ENCODE assay signal across 14 cellular contexts in the genomic region with DNA sequence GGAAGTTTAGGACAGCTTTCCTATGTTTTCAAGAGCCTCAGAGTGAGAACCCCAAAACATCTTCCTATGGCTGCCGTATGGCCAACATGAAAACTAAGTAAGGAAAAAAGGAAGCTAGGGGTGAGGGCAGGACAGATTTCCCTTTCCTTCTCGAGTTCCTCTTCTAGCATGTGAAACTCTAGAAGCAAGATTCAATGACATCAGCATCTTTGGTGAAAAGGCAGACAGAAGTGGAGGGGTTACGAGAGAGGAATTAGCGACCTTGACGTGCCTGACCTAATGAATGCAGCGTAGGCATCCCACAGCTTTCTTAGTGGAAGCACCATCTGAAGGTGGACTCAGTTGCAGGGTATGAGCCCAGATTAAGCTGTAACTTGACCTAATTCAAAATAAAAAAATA. TPM values are rescaled to one million over a fixed set of nuclear protein-coding genes. Genes with fewer than 3 reads are reported as not detected.
A peak's percentile ranks its signal among the peaks of the same experiment; 100 is the strongest.
DNase-seq lines count a peak whose midpoint lies in the region; ATAC-seq and TF ChIP-seq lines count a peak whose summit lies in the region.
"Had no signal": no experiment of that assay in that cellular context is flagged by ENCODE, and none has a peak within 500 bp of the region (broad histone marks: within the 10 kb centered on the region; RNA-seq: fewer than 3 reads in every experiment).

No MANE protein-coding gene starts in this region.

- H3K27me3 ChIP-seq in right atrium auricular region (no peaks in the 10 kb centered on the region), left lung (no peaks in the 10 kb centered on the region), aorta (ENCODE audit: control insufficient read depth in 1 of 2, insufficient read depth in 2 of 2, low read length in 1 of 2) (no peaks in the 10 kb centered on the region)

- peaks cover 30% of the 10 kb centered on the region for H3K4me1 Mint-ChIP-seq in activated naive CD4-positive, alpha-beta T cell treated with anti-CD3 and anti-CD28 coated beads for 36 hours (ENCODE audit: low read depth)

- H3K27me3 Mint-ChIP-seq in activated naive CD4-positive, alpha-beta T cell treated with anti-CD3 and anti-CD28 coated beads for 36 hours (ENCODE audit: low read depth), result no peaks in the 10 kb centered on the region

- H3K4me3 ChIP-seq in right atrium auricular region (no peak overlapping the region), left lung (no peak overlapping the region), aorta (ENCODE audit: low read length in 2 of 2) (no peak overlapping the region)
- H3K4me3 ChIP-seq: A549, GM23248 had no signal

- 90% methylated on average over 6 of the region's 6 CpGs for WGBS in aorta, 2 donors

- CTCF ChIA-PET in activated naive CD4-positive, alpha-beta T cell treated with anti-CD3 and anti-CD28 coated beads for 36 hours (lab: Charles Lee), result no interaction called here

- peak; percentile 58 for ATAC-seq in Right ventricle myocardium inferior
- ATAC-seq in left lung, result peak; percentile 58
- peak; percentile 54 for ATAC-seq in aorta (ENCODE audit: low FRiP score)
- no peak for ATAC-seq in GM19452 (IDR thresholded peaks at IDR 0.05; ENCODE audit: unreplicated experiment)
- ATAC-seq in HG03457 (IDR thresholded peaks at IDR 0.05; ENCODE audit: unreplicated experiment), result no peak
- ATAC-seq: A549; activated CD8-positive, alpha-beta T cell treated with anti-CD3 and anti-CD28 coated beads, Interleukin-2, amount 10 ng/mL, durations not matched to agents 7 days and 5 days; activated naive CD4-positive, alpha-beta T cell treated with anti-CD3 and anti-CD28 coated beads, Interleukin-2, amount 50 U/mL, for 72 hours had no signal

- H3K27ac ChIP-seq in right atrium auricular region (peak overlapping the region in 1 of 2 donors; percentile 52), left lung (peak overlapping the region; percentile 57 to 92), aorta (ENCODE audit: low read depth in 1 of 2, low read length in 2 of 2) (no peak overlapping the region)
- H3K27ac ChIP-seq: A549, GM23248 had no signal

- H3K9me3 ChIP-seq in right atrium auricular region, result no peaks in the 10 kb centered on the region
- H3K9me3 ChIP-seq in left lung, result no peaks in the 10 kb centered on the region
- no peaks in the 10 kb centered on the region for H3K9me3 ChIP-seq in aorta (ENCODE audit: control insufficient read depth, low read length)
- H3K9me3 ChIP-seq: A549 had no signal

- intact Hi-C loops in Right ventricle myocardium inferior (cut with DNase I) (no loop called here), left lung (cut with DNase I) (no loop called here), aorta (cut with DNase I) (no loop called here)
- intact Hi-C loops in activated naive CD4-positive, alpha-beta T cell treated with anti-CD3 and anti-CD28 coated beads for 36 hours (cut with micrococcal nuclease), result no loop called here

- H3K4me1 ChIP-seq in right atrium auricular region (no peaks in the 10 kb centered on the region), left lung (peaks cover 4 to 56% of the 10 kb centered on the region in 2 donors), aorta (ENCODE audit: control insufficient read depth in 1 of 2, insufficient read depth in 2 of 2, low read length in 2 of 2) (no peaks in the 10 kb centered on the region)
- H3K4me1 ChIP-seq: A549 had no signal

- no peaks in the 10 kb centered on the region for H3K36me3 ChIP-seq in right atrium auricular region
- H3K36me3 ChIP-seq in left lung, result no peaks in the 10 kb centered on the region
- no peaks in the 10 kb centered on the region for H3K36me3 ChIP-seq in aorta (ENCODE audit: control insufficient read depth in 1 of 2, insufficient read depth in 2 of 2, low read length in 1 of 2)

- no peaks in the 10 kb centered on the region for H3K36me3 Mint-ChIP-seq in activated naive CD4-positive, alpha-beta T cell treated with anti-CD3 and anti-CD28 coated beads for 36 hours (ENCODE audit: low read depth)
- H3K36me3 Mint-ChIP-seq: activated naive CD4-positive, alpha-beta T cell treated with anti-CD3 and anti-CD28 coated beads, Interleukin-2, amount 50 U/mL, for 72 hours had no signal

- no peak for TF ChIP-seq CTCF in right atrium auricular region (IDR thresholded peaks at IDR 0.05)
- TF ChIP-seq CTCF in left lung (IDR thresholded peaks at IDR 0.05), result no peak

- no peaks in the 10 kb centered on the region for H3K9me3 Mint-ChIP-seq in activated naive CD4-positive, alpha-beta T cell treated with anti-CD3 and anti-CD28 coated beads for 36 hours

- no peak overlapping the region for H3K4me3 Mint-ChIP-seq in activated naive CD4-positive, alpha-beta T cell treated with anti-CD3 and anti-CD28 coated beads for 36 hours
- H3K4me3 Mint-ChIP-seq: activated CD8-positive, alpha-beta T cell treated with anti-CD3 and anti-CD28 coated beads, Interleukin-2, amount 10 ng/mL, durations not matched to agents 7 days and 5 days had no signal

- no peak overlapping the region for H3K27ac Mint-ChIP-seq in activated naive CD4-positive, alpha-beta T cell treated with anti-CD3 and anti-CD28 coated beads for 36 hours
- H3K27ac Mint-ChIP-seq: activated CD8-positive, alpha-beta T cell treated with anti-CD3 and anti-CD28 coated beads, Interleukin-2, amount 10 ng/mL, durations not matched to agents 7 days and 5 days; activated naive CD4-positive, alpha-beta T cell treated with anti-CD3 and anti-CD28 coated beads, Interleukin-2, amount 50 U/mL, for 72 hours had no signal

- DNase-seq in Right ventricle myocardium inferior (ENCODE audit: missing footprints) (no peak), right atrium auricular region (ENCODE audit: low spot score) (no peak), RPMI8226 (peak; percentile 80), left lung (no peak), aorta (no peak)
- DNase-seq in activated naive CD4-positive, alpha-beta T cell treated with anti-CD3 and anti-CD28 coated beads for 36 hours, result no peak
- DNase-seq: activated CD8-positive, alpha-beta T cell treated with anti-CD3 and anti-CD28 coated beads, Interleukin-2, amount 10 ng/mL, durations not matched to agents 7 days and 5 days; DMS53; GM23248; NCI-H526 treated with DMSO at 0.1 percent for 48 hours had no signal

RNA-seq across cellular contexts. Expression of gene PELI1, which starts 47.9 kb away (rescaled TPM):
- 6.3 TPM for total RNA-seq in Right ventricle myocardium inferior
- 10 to 100 TPM; 10.3 to 10.9 TPM for total RNA-seq in right atrium auricular region
- total RNA-seq in left lung, result 10 to 100 TPM; 37.5 to 41.3 TPM
- 10 to 100 TPM; 36.7 to 38.0 TPM for total RNA-seq in aorta
- polyA plus RNA-seq in aorta, result 10 to 100 TPM; 11.1 to 11.2 TPM
- total RNA-seq in activated naive CD4-positive, alpha-beta T cell treated with anti-CD3 and anti-CD28 coated beads for 36 hours, result 10 to 100 TPM; 25.7 to 28.0 TPM

Comparison
In these comparisons a context has a peak if more than half of its experiments do, and no peak if none do; other contexts are left out.
1. ATAC-seq: peak in Right ventricle myocardium inferior (single experiment), left lung (single experiment) and aorta (single experiment); none in GM19452 (single experiment) and HG03457 (single experiment).
2. H3K27ac ChIP-seq: peak in left lung (2 of 2); none in aorta (0 of 2).